Comparison of ENCODE assay signal across 15 cellular contexts in genomic region chr11:117201516-117201866, GRCh38. TPM values are rescaled to one million over a fixed set of nuclear protein-coding genes. Genes with fewer than 3 reads are reported as not detected.
DNase-seq lines count a peak whose midpoint lies in the region; ATAC-seq and TF ChIP-seq lines count a peak whose summit lies in the region.
"Had no signal": no experiment of that assay in that cellular context is flagged by ENCODE, and none has a peak within 500 bp of the region (broad histone marks: within the 10 kb centered on the region; RNA-seq: fewer than 3 reads in every experiment).

No MANE protein-coding gene starts in this region.

- peak overlapping the region; percentile 95; the same call in 1 of the 2 replicates for H3K9ac ChIP-seq in iPS-20b (ENCODE audit: low read depth, low read length)
- peak overlapping the region; percentile 54 to 80 (median 72) for H3K9ac ChIP-seq in skeletal muscle tissue (ENCODE audit: low read depth in 1 of 3, low read length in 3 of 3)
- H3K9ac ChIP-seq: parathyroid adenoma had no signal

- H3K27me3 Mint-ChIP-seq in Caco-2 (ENCODE audit: insufficient read depth, unreplicated experiment): no peaks in the 10 kb centered on the region
- H3K27me3 Mint-ChIP-seq: activated CD4-positive, alpha-beta T cell treated with anti-CD3 and anti-CD28 coated beads for 36 hours; CD8-positive, alpha-beta memory T cell had no signal

- no peaks in the 10 kb centered on the region for H3K36me3 ChIP-seq in Caco-2 (ENCODE audit: control insufficient read depth, insufficient read depth, low read length)
- peaks cover 33% of the 10 kb centered on the region for H3K36me3 ChIP-seq in iPS-20b (ENCODE audit: insufficient read depth, low read depth, low read length)
- peaks cover 16 to 26% (median 20%) of the 10 kb centered on the region in 3 donors for H3K36me3 ChIP-seq in skeletal muscle tissue (ENCODE audit: control insufficient read depth in 3 of 3, insufficient read depth in 3 of 3, low read length in 3 of 3)

- POLR2A ChIA-PET in Caco-2 (lab: Charles Lee): no interaction called here

- peak overlapping the region; percentile 72 for H3K4me3 Mint-ChIP-seq in Caco-2 (ENCODE audit: unreplicated experiment)
- H3K4me3 Mint-ChIP-seq: activated CD4-positive, alpha-beta T cell treated with anti-CD3 and anti-CD28 coated beads for 36 hours; CD8-positive, alpha-beta memory T cell; immature natural killer cell had no signal

- H3K4me3 ChIP-seq in Caco-2 (ENCODE audit: low read depth, low read length) (no peak overlapping the region), astrocyte of the spinal cord (ENCODE audit: low read depth, low read length) (peak overlapping the region; percentile 64), iPS-20b (ENCODE audit: low read length) (peak overlapping the region; percentile 87; the same call in 1 of the 2 replicates), skeletal muscle tissue (ENCODE audit: low read length in 3 of 3) (peak overlapping the region; percentile 61 to 78 (median 64))

- H3K4me1 Mint-ChIP-seq in Caco-2 (ENCODE audit: low read depth, unreplicated experiment): peaks cover 34% of the 10 kb centered on the region
- H3K4me1 Mint-ChIP-seq: activated CD4-positive, alpha-beta T cell treated with anti-CD3 and anti-CD28 coated beads for 36 hours had no signal

- H3K27me3 ChIP-seq in Caco-2 (replicated peaks; ENCODE audit: control insufficient read depth, insufficient read depth, low read length) (no peaks in the 10 kb centered on the region), iPS-20b (ENCODE audit: insufficient read depth, low read length) (no peaks in the 10 kb centered on the region), skeletal muscle tissue (ENCODE audit: control insufficient read depth in 3 of 3, insufficient read depth in 3 of 3, low read length in 3 of 3) (peaks cover 0 to 4% (median 0%) of the 10 kb centered on the region in 3 donors)
- H3K27me3 ChIP-seq: SJSA1 had no signal

- DNase-seq in Caco-2: no peak
- DNase-seq in astrocyte of the spinal cord (ENCODE audit: low read depth, low spot score): no peak
- no peak for DNase-seq in retina
- DNase-seq: activated CD4-positive, alpha-beta T cell treated with anti-CD3 and anti-CD28 coated beads for 36 hours; CD8-positive, alpha-beta memory T cell; immature natural killer cell; NCI-H1092; NCI-H748 treated with DMSO at 0.1 percent for 48 hours had no signal

- in situ Hi-C loops in astrocyte of the spinal cord (cut with HindIII; ENCODE audit: low sequenced_read_pairs): no loop called here

- BruUV-seq in Caco-2 (replicated peaks; lab: Mats Ljungman, UMichigan): no TSS peak

- H3K9me3 Mint-ChIP-seq in Caco-2 (ENCODE audit: unreplicated experiment): no peaks in the 10 kb centered on the region
- H3K9me3 Mint-ChIP-seq: CD8-positive, alpha-beta memory T cell; immature natural killer cell had no signal

- TF ChIP-seq CTCF in Caco-2 (IDR thresholded peaks at IDR 0.05; ENCODE audit: insufficient read depth in 1 of 2, low read depth in 1 of 2, low read length in 1 of 2, severe bottlenecking in 1 of 2, unreplicated experiment in 1 of 2) (no peak), astrocyte of the spinal cord (IDR thresholded peaks at IDR 0.05; ENCODE audit: low read depth, low read length) (no peak)

- ATAC-seq in HG02678 (IDR thresholded peaks at IDR 0.05; ENCODE audit: unreplicated experiment) (no peak), HG03196 (IDR thresholded peaks at IDR 0.05; ENCODE audit: unreplicated experiment) (no peak), GM19035 (IDR thresholded peaks at IDR 0.05; ENCODE audit: unreplicated experiment) (no peak)
- ATAC-seq: activated CD4-positive, alpha-beta T cell treated with anti-CD3 and anti-CD28 coated beads for 36 hours had no signal

- peak overlapping the region; percentile 86 for H3K27ac Mint-ChIP-seq in Caco-2 (ENCODE audit: unreplicated experiment)
- H3K27ac Mint-ChIP-seq: activated CD4-positive, alpha-beta T cell treated with anti-CD3 and anti-CD28 coated beads for 36 hours had no signal

- H3K36me3 Mint-ChIP-seq in Caco-2 (ENCODE audit: insufficient read depth, unreplicated experiment): peaks cover 59% of the 10 kb centered on the region

- H3K9me3 ChIP-seq in Caco-2 (no peaks in the 10 kb centered on the region), iPS-20b (ENCODE audit: insufficient read depth, low read depth, low read length) (no peaks in the 10 kb centered on the region), skeletal muscle tissue (ENCODE audit: control insufficient read depth in 3 of 3, low read length in 3 of 3) (no peaks in the 10 kb centered on the region)
- H3K9me3 ChIP-seq: SJSA1 had no signal

- CTCF ChIA-PET in Caco-2 (lab: Charles Lee): no interaction called here

- H3K27ac ChIP-seq in iPS-20b (ENCODE audit: low read length) (no peak overlapping the region), skeletal muscle tissue (ENCODE audit: low read depth, low read length) (peak overlapping the region; percentile 88)
- H3K27ac ChIP-seq: parathyroid adenoma, SJSA1 had no signal

- intact Hi-C loops in Caco-2 (cut with micrococcal nuclease; ENCODE audit: unreplicated experiment): no loop called here

- H3K4me1 ChIP-seq in Caco-2 (peaks cover 37% of the 10 kb centered on the region), iPS-20b (ENCODE audit: insufficient read depth, low read length) (peaks cover 25% of the 10 kb centered on the region), skeletal muscle tissue (ENCODE audit: control insufficient read depth in 3 of 3, insufficient read depth in 3 of 3, low read length in 3 of 3) (peaks cover 46 to 61% (median 56%) of the 10 kb centered on the region in 3 donors)
- H3K4me1 ChIP-seq: parathyroid adenoma had no signal

RNA-seq across cellular contexts. Expression of gene TAGLN, which starts 2.3 kb away (rescaled TPM):
- total RNA-seq in Caco-2 (2022) (303 and 588 TPM in 2 replicates), skeletal muscle tissue (103 TPM)

RNA-seq across cellular contexts. Expression of gene SIDT2, which starts 22.9 kb away (rescaled TPM):
- total RNA-seq in Caco-2 (2022) (57.2 and 61.7 TPM in 2 replicates), skeletal muscle tissue (16.2 TPM)

RNA-seq across cellular contexts. Expression of gene PCSK7, which starts 30.4 kb away (rescaled TPM):
- total RNA-seq in Caco-2 (2022) (120 and 132 TPM in 2 replicates), skeletal muscle tissue (16.2 TPM)

RNA-seq across cellular contexts. Expression of gene RNF214, which starts 31.0 kb away (rescaled TPM):
- total RNA-seq in Caco-2 (2022) (51.2 and 55.8 TPM in 2 replicates), skeletal muscle tissue (8.9 TPM)

RNA-seq across cellular contexts. Expression of gene PAFAH1B2, which starts 57.4 kb away (rescaled TPM):
- total RNA-seq in Caco-2 (2022): 167 and 168 TPM in 2 replicates
- 75.2 TPM for total RNA-seq in skeletal muscle tissue
